Comparison of ENCODE assay signal across 9 cellular contexts in genomic region chr16:67055712-67056487, GRCh38. TPM values are rescaled to one million over a fixed set of nuclear protein-coding genes. Genes with fewer than 3 reads are reported as not detected.
DNase-seq lines count a peak whose midpoint lies in the region; ATAC-seq and TF ChIP-seq lines count a peak whose summit lies in the region.
"Had no signal": no experiment of that assay in that cellular context is flagged by ENCODE, and none has a peak within 500 bp of the region (broad histone marks: within the 10 kb centered on the region; RNA-seq: fewer than 3 reads in every experiment).

No MANE protein-coding gene starts in this region.

- ATAC-seq in omental fat pad (ENCODE audit: low FRiP score), result peak; percentile 95
- ATAC-seq in sciatic nerve, result no peak
- ATAC-seq in GM18870 (IDR thresholded peaks at IDR 0.05; ENCODE audit: unreplicated experiment), result no peak
- ATAC-seq in GM21367 (IDR thresholded peaks at IDR 0.05; ENCODE audit: unreplicated experiment), result no peak

- H3K4me3 ChIP-seq in GM12865 (ENCODE audit: low read depth, low read length), result no peak overlapping the region
- H3K4me3 ChIP-seq: esophagus muscularis mucosa had no signal

- DNase-seq in GM12865 (ENCODE audit: low read depth) (peak; percentile 56), HS-27A (ENCODE audit: low read depth) (peak; percentile 74), astrocyte of the hippocampus (ENCODE audit: low read depth, low spot score) (peak; percentile 69), omental fat pad (ENCODE audit: low spot score) (no peak), sciatic nerve (ENCODE audit: low spot score) (no peak), NAMALWA (ENCODE audit: low spot score) (no peak)

- TF ChIP-seq CTCF in GM12865 (IDR thresholded peaks at IDR 0.05; ENCODE audit: insufficient read depth, low read depth, low read length, missing control alignments) (no peak), omental fat pad (IDR thresholded peaks at IDR 0.05) (no peak)

- intact Hi-C loops in sciatic nerve (cut with DNase I), result no loop called here

RNA-seq across cellular contexts. Expression of gene CBFB, which starts 27.0 kb away (rescaled TPM):
- 10 to 100 TPM; 30.3 to 77.6 (median 35.4) TPM for total RNA-seq in omental fat pad
- total RNA-seq in sciatic nerve, result 60.3 TPM

RNA-seq across cellular contexts. Expression of gene PHAF1, which starts 53.8 kb away (rescaled TPM):
- 10 to 100 TPM; 12.1 to 28.8 (median 16.4) TPM for total RNA-seq in omental fat pad
- total RNA-seq in sciatic nerve, result 13.2 TPM

Comparison
In these comparisons a context has a peak if more than half of its experiments do, and no peak if none do; other contexts are left out.
1. DNase-seq: peak in GM12865 (single experiment), HS-27A (single experiment) and astrocyte of the hippocampus (single experiment); none in omental fat pad (single experiment), sciatic nerve (single experiment) and NAMALWA (single experiment).